ENCODE assay signal across 30 cellular contexts in the genomic region with DNA sequence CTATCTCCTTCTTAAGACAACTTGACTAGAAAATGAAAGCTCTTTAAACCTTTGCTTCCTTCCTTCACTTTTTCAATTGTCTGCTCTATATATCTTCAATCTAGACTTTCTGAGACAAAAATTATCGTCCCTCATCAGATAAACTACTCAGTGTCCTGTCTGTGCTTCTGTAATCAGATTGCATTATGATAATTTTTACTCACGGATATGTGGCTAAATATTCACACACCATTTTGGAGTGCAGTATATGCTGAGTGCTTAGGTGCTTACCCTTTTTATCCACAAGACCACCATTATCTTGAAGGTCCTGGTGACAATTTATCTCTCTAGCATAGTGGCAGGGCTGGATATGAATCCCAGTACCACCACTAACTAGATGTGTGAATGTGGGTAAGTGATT.
"Had no signal": no experiment of that assay in that cellular context is flagged by ENCODE, and none has a peak within 500 bp of the region (broad histone marks: within the 10 kb centered on the region; RNA-seq: fewer than 3 reads in every experiment).

No MANE protein-coding gene starts in this region.

- H3K4me3 ChIP-seq: adrenal gland, body of pancreas, esophagus squamous epithelium, gastroesophageal sphincter, heart right ventricle, hepatocyte had no signal

- H3K9me3 Mint-ChIP-seq: activated CD4-positive, alpha-beta memory T cell treated with anti-CD3 and anti-CD28 coated beads, Interleukin-2, amount 10 ng/mL, durations not matched to agents 7 days and 5 days; activated CD4-positive, alpha-beta T cell treated with anti-CD3 and anti-CD28 coated beads, Interleukin-2, amount 10 ng/mL, durations not matched to agents 7 days and 5 days; activated naive CD8-positive, alpha-beta T cell treated with anti-CD3 and anti-CD28 coated beads, Interleukin-2, amount 50 U/mL, for 24 hours had no signal

- H3K27ac ChIP-seq: adrenal gland, body of pancreas, epithelial cell of prostate, esophagus squamous epithelium, gastroesophageal sphincter, heart right ventricle, hepatocyte, VCaP had no signal

- DNase-seq: activated CD4-positive, alpha-beta memory T cell treated with anti-CD3 and anti-CD28 coated beads, Interleukin-2, amount 10 ng/mL, durations not matched to agents 7 days and 5 days; activated CD4-positive, alpha-beta T cell treated with anti-CD3 and anti-CD28 coated beads for 1 hour; activated CD4-positive, alpha-beta T cell treated with anti-CD3 and anti-CD28 coated beads for 4 hours; activated CD4-positive, alpha-beta T cell treated with anti-CD3 and anti-CD28 coated beads, Interleukin-2, amount 10 ng/mL, durations not matched to agents 7 days and 5 days; activated CD4-positive, alpha-beta T cell treated with anti-CD3 and anti-CD28 coated beads, Interleukin-2, amount 50 U/mL, for 4 hours; activated CD8-positive, alpha-beta memory T cell treated with anti-CD3 and anti-CD28 coated beads, Interleukin-2, amount 50 U/mL, for 48 hours; activated gamma-delta T cell; activated naive CD4-positive, alpha-beta T cell; activated naive CD4-positive, alpha-beta T cell treated with anti-CD3 and anti-CD28 coated beads, Interleukin-2, amount 50 U/mL, for 16 hours; activated naive CD8-positive, alpha-beta T cell treated with anti-CD3 and anti-CD28 coated beads for 36 hours; activated naive CD8-positive, alpha-beta T cell treated with anti-CD3 and anti-CD28 coated beads, Interleukin-2, amount 50 U/mL, for 24 hours; activated T-cell treated with anti-CD3 and anti-CD28 coated beads for 4 hours; activated T-cell treated with anti-CD3 and anti-CD28 coated beads, Interleukin-2, amount 50 U/mL, for 24 hours; activated T-cell treated with anti-CD3 and anti-CD28 coated beads, Interleukin-2, amount 50 U/mL, for 72 hours; adrenal gland; amygdala; aorta; body of pancreas; caudate nucleus; cortex of kidney; effector CD8-positive, alpha-beta T cell; esophagus squamous epithelium; foreskin melanocyte; heart right ventricle; T-helper 2 cell had no signal

- H3K4me1 ChIP-seq: body of pancreas, esophagus squamous epithelium, gastroesophageal sphincter, heart right ventricle had no signal

- H3K36me3 ChIP-seq: adrenal gland, esophagus squamous epithelium, gastroesophageal sphincter, heart right ventricle had no signal

- H3K4me3 Mint-ChIP-seq: activated CD4-positive, alpha-beta memory T cell treated with anti-CD3 and anti-CD28 coated beads, Interleukin-2, amount 10 ng/mL, durations not matched to agents 7 days and 5 days; activated CD4-positive, alpha-beta T cell treated with anti-CD3 and anti-CD28 coated beads, Interleukin-2, amount 10 ng/mL, durations not matched to agents 7 days and 5 days; activated naive CD8-positive, alpha-beta T cell treated with anti-CD3 and anti-CD28 coated beads for 36 hours; activated naive CD8-positive, alpha-beta T cell treated with anti-CD3 and anti-CD28 coated beads, Interleukin-2, amount 50 U/mL, for 24 hours; activated T-cell treated with anti-CD3 and anti-CD28 coated beads, Interleukin-2, amount 50 U/mL, for 24 hours; activated T-cell treated with anti-CD3 and anti-CD28 coated beads, Interleukin-2, amount 50 U/mL, for 72 hours; WTC11 had no signal

- H3K4me2 ChIP-seq: hepatocyte had no signal

- H3K27ac Mint-ChIP-seq: activated CD4-positive, alpha-beta memory T cell treated with anti-CD3 and anti-CD28 coated beads, Interleukin-2, amount 10 ng/mL, durations not matched to agents 7 days and 5 days; activated CD4-positive, alpha-beta T cell treated with anti-CD3 and anti-CD28 coated beads, Interleukin-2, amount 10 ng/mL, durations not matched to agents 7 days and 5 days; activated naive CD8-positive, alpha-beta T cell treated with anti-CD3 and anti-CD28 coated beads for 36 hours; activated naive CD8-positive, alpha-beta T cell treated with anti-CD3 and anti-CD28 coated beads, Interleukin-2, amount 50 U/mL, for 24 hours; activated T-cell treated with anti-CD3 and anti-CD28 coated beads, Interleukin-2, amount 50 U/mL, for 24 hours; activated T-cell treated with anti-CD3 and anti-CD28 coated beads, Interleukin-2, amount 50 U/mL, for 72 hours; WTC11 had no signal

- H3K79me2 ChIP-seq: hepatocyte had no signal

- H3K36me3 Mint-ChIP-seq: activated naive CD8-positive, alpha-beta T cell treated with anti-CD3 and anti-CD28 coated beads for 36 hours; WTC11 had no signal

- ATAC-seq: activated naive CD8-positive, alpha-beta T cell treated with anti-CD3 and anti-CD28 coated beads, Interleukin-2, amount 50 U/mL, for 24 hours; activated T-cell treated with anti-CD3 and anti-CD28 coated beads, Interleukin-2, amount 50 U/mL, for 72 hours; body of pancreas; gastroesophageal sphincter; heart right ventricle; WTC11 had no signal

- H3K27me3 Mint-ChIP-seq: activated CD4-positive, alpha-beta memory T cell treated with anti-CD3 and anti-CD28 coated beads, Interleukin-2, amount 10 ng/mL, durations not matched to agents 7 days and 5 days; activated CD4-positive, alpha-beta T cell treated with anti-CD3 and anti-CD28 coated beads, Interleukin-2, amount 10 ng/mL, durations not matched to agents 7 days and 5 days; activated naive CD8-positive, alpha-beta T cell treated with anti-CD3 and anti-CD28 coated beads for 36 hours; activated naive CD8-positive, alpha-beta T cell treated with anti-CD3 and anti-CD28 coated beads, Interleukin-2, amount 50 U/mL, for 24 hours; activated T-cell treated with anti-CD3 and anti-CD28 coated beads, Interleukin-2, amount 50 U/mL, for 24 hours had no signal

- H3K4me1 Mint-ChIP-seq: activated CD4-positive, alpha-beta memory T cell treated with anti-CD3 and anti-CD28 coated beads, Interleukin-2, amount 10 ng/mL, durations not matched to agents 7 days and 5 days; activated CD4-positive, alpha-beta T cell treated with anti-CD3 and anti-CD28 coated beads, Interleukin-2, amount 10 ng/mL, durations not matched to agents 7 days and 5 days; activated naive CD8-positive, alpha-beta T cell treated with anti-CD3 and anti-CD28 coated beads for 36 hours; activated naive CD8-positive, alpha-beta T cell treated with anti-CD3 and anti-CD28 coated beads, Interleukin-2, amount 50 U/mL, for 24 hours had no signal

- H2AFZ ChIP-seq: hepatocyte had no signal

- H3K27me3 ChIP-seq: adrenal gland, body of pancreas, esophagus squamous epithelium, gastroesophageal sphincter, hepatocyte had no signal

- H3K9me3 ChIP-seq: adrenal gland, body of pancreas, esophagus squamous epithelium, gastroesophageal sphincter, heart right ventricle had no signal
